In genomic region chr10:78506614-78507013, GRCh38 we compare ENCODE assay signal across 14 cellular contexts.
A peak's percentile ranks its signal among the peaks of the same experiment; 100 is the strongest.
DNase-seq lines count a peak whose midpoint lies in the region; ATAC-seq and TF ChIP-seq lines count a peak whose summit lies in the region.
"Had no signal": no experiment of that assay in that cellular context is flagged by ENCODE, and none has a peak within 500 bp of the region (broad histone marks: within the 10 kb centered on the region; RNA-seq: fewer than 3 reads in every experiment).

No MANE protein-coding gene starts in this region.

- H3K4me1 Mint-ChIP-seq in activated CD8-positive, alpha-beta T cell treated with anti-CD3 and anti-CD28 coated beads, Interleukin-2, amount 10 ng/mL, durations not matched to agents 7 days and 5 days (ENCODE audit: low read depth), result no peaks in the 10 kb centered on the region
- H3K4me1 Mint-ChIP-seq in activated CD8-positive, alpha-beta T cell treated with anti-CD3 and anti-CD28 coated beads for 36 hours (ENCODE audit: low read depth), result no peaks in the 10 kb centered on the region
- H3K4me1 Mint-ChIP-seq in CD4-positive, alpha-beta memory T cell, result no peaks in the 10 kb centered on the region

- H3K4me1 ChIP-seq in rectal smooth muscle tissue (ENCODE audit: control insufficient read depth, insufficient read depth, low read length), result peaks cover 60% of the 10 kb centered on the region
- peaks cover 44% of the 10 kb centered on the region for H3K4me1 ChIP-seq in vagina
- H3K4me1 ChIP-seq in CD4-positive, alpha-beta memory T cell (ENCODE audit: insufficient read depth, low read length), result no peaks in the 10 kb centered on the region
- H3K4me1 ChIP-seq: HAP-1 had no signal

- no peaks in the 10 kb centered on the region for H3K36me3 Mint-ChIP-seq in activated CD8-positive, alpha-beta T cell treated with anti-CD3 and anti-CD28 coated beads, Interleukin-2, amount 10 ng/mL, durations not matched to agents 7 days and 5 days (ENCODE audit: low read depth)
- H3K36me3 Mint-ChIP-seq in activated CD8-positive, alpha-beta T cell treated with anti-CD3 and anti-CD28 coated beads for 36 hours (ENCODE audit: low read depth), result no peaks in the 10 kb centered on the region
- no peaks in the 10 kb centered on the region for H3K36me3 Mint-ChIP-seq in CD4-positive, alpha-beta memory T cell
- H3K36me3 Mint-ChIP-seq: CD8-positive, alpha-beta T cell had no signal

- DNase-seq in activated CD8-positive, alpha-beta T cell treated with anti-CD3 and anti-CD28 coated beads, Interleukin-2, amount 10 ng/mL, durations not matched to agents 7 days and 5 days, result peak; percentile 5
- no peak for DNase-seq in activated CD8-positive, alpha-beta T cell treated with anti-CD3 and anti-CD28 coated beads for 36 hours
- DNase-seq in iPS-NIHi7 (ENCODE audit: extremely low spot score) (peak; percentile 3), vagina (ENCODE audit: extremely low spot score in 2 of 2) (peak in 1 of 2 donors; percentile 72), AG08396 (ENCODE audit: low spot score) (no peak)
- DNase-seq in CD4-positive, alpha-beta memory T cell, result no peak
- DNase-seq: BE2C; CD8-positive, alpha-beta T cell; COR-L47; DND-41; GDM1 had no signal

- no peaks in the 10 kb centered on the region for H3K9me3 ChIP-seq in vagina
- no peaks in the 10 kb centered on the region for H3K9me3 ChIP-seq in CD4-positive, alpha-beta memory T cell (ENCODE audit: control insufficient read depth in 1 of 2, low read length in 2 of 2)
- H3K9me3 ChIP-seq: BE2C, HAP-1 had no signal

- TF ChIP-seq POLR2A in vagina (IDR thresholded peaks at IDR 0.05), result no peak

- intact Hi-C loops in activated CD8-positive, alpha-beta T cell treated with anti-CD3 and anti-CD28 coated beads for 36 hours (cut with micrococcal nuclease), result no loop called here
- intact Hi-C loops in vagina (cut with DNase I), result no loop called here
- intact Hi-C loops in CD4-positive, alpha-beta memory T cell (cut with micrococcal nuclease), result no loop called here

- H3K27me3 ChIP-seq in rectal smooth muscle tissue (ENCODE audit: control insufficient read depth, insufficient read depth, low read length) (no peaks in the 10 kb centered on the region), vagina (no peaks in the 10 kb centered on the region)
- H3K27me3 ChIP-seq in CD4-positive, alpha-beta memory T cell (ENCODE audit: insufficient read depth, low read length), result no peaks in the 10 kb centered on the region
- H3K27me3 ChIP-seq: BE2C had no signal

- H3K36me3 ChIP-seq in rectal smooth muscle tissue (ENCODE audit: control insufficient read depth, insufficient read depth, low read length) (no peaks in the 10 kb centered on the region), vagina (no peaks in the 10 kb centered on the region)
- H3K36me3 ChIP-seq in CD4-positive, alpha-beta memory T cell (ENCODE audit: insufficient read depth, low read length), result no peaks in the 10 kb centered on the region
- H3K36me3 ChIP-seq: BE2C, HAP-1 had no signal

- H3K4me3 Mint-ChIP-seq in activated CD8-positive, alpha-beta T cell treated with anti-CD3 and anti-CD28 coated beads, Interleukin-2, amount 10 ng/mL, durations not matched to agents 7 days and 5 days, result no peak overlapping the region
- no peak overlapping the region for H3K4me3 Mint-ChIP-seq in activated CD8-positive, alpha-beta T cell treated with anti-CD3 and anti-CD28 coated beads for 36 hours
- H3K4me3 Mint-ChIP-seq in CD4-positive, alpha-beta memory T cell, result no peak overlapping the region
- H3K4me3 Mint-ChIP-seq: CD8-positive, alpha-beta T cell had no signal

- no peak overlapping the region for H3K27ac Mint-ChIP-seq in activated CD8-positive, alpha-beta T cell treated with anti-CD3 and anti-CD28 coated beads, Interleukin-2, amount 10 ng/mL, durations not matched to agents 7 days and 5 days
- no peak overlapping the region for H3K27ac Mint-ChIP-seq in activated CD8-positive, alpha-beta T cell treated with anti-CD3 and anti-CD28 coated beads for 36 hours
- H3K27ac Mint-ChIP-seq in CD4-positive, alpha-beta memory T cell, result no peak overlapping the region
- H3K27ac Mint-ChIP-seq: CD8-positive, alpha-beta T cell had no signal

- CTCF ChIA-PET in activated CD8-positive, alpha-beta T cell treated with anti-CD3 and anti-CD28 coated beads, Interleukin-2, amount 10 ng/mL, durations not matched to agents 7 days and 5 days (lab: Charles Lee), result interaction anchor here (1.0 kb wide), 1 partner anchor 151 kb away, joined by 3 read pairs; no protein-coding TSS in a partner anchor
- CTCF ChIA-PET in activated CD8-positive, alpha-beta T cell treated with anti-CD3 and anti-CD28 coated beads for 36 hours (lab: Charles Lee), result interaction anchor here (1.3 to 1.7 kb wide), 3 partner anchors 9 to 44 kb away, joined by 3 to 4 read pairs (median 3); no protein-coding TSS in a partner anchor
- CTCF ChIA-PET in CD4-positive, alpha-beta memory T cell (lab: Charles Lee; ENCODE audit: partially characterized antibody), result no interaction called here

- ATAC-seq in activated CD8-positive, alpha-beta T cell treated with anti-CD3 and anti-CD28 coated beads, Interleukin-2, amount 10 ng/mL, durations not matched to agents 7 days and 5 days, result no peak
- no peak for ATAC-seq in activated CD8-positive, alpha-beta T cell treated with anti-CD3 and anti-CD28 coated beads for 36 hours
- ATAC-seq in HG03175 (IDR thresholded peaks at IDR 0.05; ENCODE audit: unreplicated experiment), result no peak
- ATAC-seq: CD8-positive, alpha-beta T cell had no signal

- H3K27ac ChIP-seq in rectal smooth muscle tissue (ENCODE audit: low read depth, low read length) (peak overlapping the region; percentile 77), vagina (peak overlapping the region; percentile 79)
- H3K27ac ChIP-seq in CD4-positive, alpha-beta memory T cell (ENCODE audit: low read depth, low read length), result no peak overlapping the region

- POLR2A ChIA-PET in activated CD8-positive, alpha-beta T cell treated with anti-CD3 and anti-CD28 coated beads, Interleukin-2, amount 10 ng/mL, durations not matched to agents 7 days and 5 days (lab: Charles Lee), result no interaction called here
- POLR2A ChIA-PET in activated CD8-positive, alpha-beta T cell treated with anti-CD3 and anti-CD28 coated beads for 36 hours (lab: Charles Lee), result no interaction called here
- POLR2A ChIA-PET in CD4-positive, alpha-beta memory T cell (lab: Charles Lee; ENCODE audit: partially characterized antibody), result no interaction called here

- H3K4me3 ChIP-seq in rectal smooth muscle tissue (ENCODE audit: low read length) (no peak overlapping the region), vagina (no peak overlapping the region)
- H3K4me3 ChIP-seq in CD4-positive, alpha-beta memory T cell (ENCODE audit: low read length in 2 of 2), result no peak overlapping the region
- H3K4me3 ChIP-seq: HAP-1 had no signal

- H3K9me3 Mint-ChIP-seq in activated CD8-positive, alpha-beta T cell treated with anti-CD3 and anti-CD28 coated beads, Interleukin-2, amount 10 ng/mL, durations not matched to agents 7 days and 5 days (ENCODE audit: insufficient read depth), result no peaks in the 10 kb centered on the region
- no peaks in the 10 kb centered on the region for H3K9me3 Mint-ChIP-seq in activated CD8-positive, alpha-beta T cell treated with anti-CD3 and anti-CD28 coated beads for 36 hours
- H3K9me3 Mint-ChIP-seq in CD4-positive, alpha-beta memory T cell, result no peaks in the 10 kb centered on the region
- H3K9me3 Mint-ChIP-seq: CD8-positive, alpha-beta T cell had no signal

- H3K9ac ChIP-seq in rectal smooth muscle tissue (ENCODE audit: low read length), result no peak overlapping the region

- no peak for TF ChIP-seq CTCF in activated CD8-positive, alpha-beta T cell treated with anti-CD3 and anti-CD28 coated beads for 36 hours (IDR thresholded peaks at IDR 0.05)
- TF ChIP-seq CTCF in vagina (IDR thresholded peaks at IDR 0.05), result no peak

- peaks cover 3% of the 10 kb centered on the region for H3K27me3 Mint-ChIP-seq in activated CD8-positive, alpha-beta T cell treated with anti-CD3 and anti-CD28 coated beads, Interleukin-2, amount 10 ng/mL, durations not matched to agents 7 days and 5 days (ENCODE audit: low read depth)
- peaks cover 2% of the 10 kb centered on the region for H3K27me3 Mint-ChIP-seq in activated CD8-positive, alpha-beta T cell treated with anti-CD3 and anti-CD28 coated beads for 36 hours
- peaks cover 2 to 4% of the 10 kb centered on the region in 2 donors for H3K27me3 Mint-ChIP-seq in CD4-positive, alpha-beta memory T cell

Comparison
In these comparisons a context has a peak if more than half of its experiments do, and no peak if none do; other contexts are left out.
1. DNase-seq: peak in activated CD8-positive, alpha-beta T cell treated with anti-CD3 and anti-CD28 coated beads, Interleukin-2, amount 10 ng/mL, durations not matched to agents 7 days and 5 days (single experiment) and iPS-NIHi7 (single experiment); none in activated CD8-positive, alpha-beta T cell treated with anti-CD3 and anti-CD28 coated beads for 36 hours (single experiment), AG08396 (single experiment) and CD4-positive, alpha-beta memory T cell (0 of 5).